1 cellular context compared by ENCODE assay signal in genomic region chr2:172102858-172103359, GRCh38.
TF ChIP-seq lines count a peak whose summit lies in the region.

DLX2 (minus strand) TSS chr2:172102900; CDS start chr2:172102538, 362 bp downstream.

TF ChIP-seq in HepG2, 621 proteins besides CTCF, POLR2A, EP300 and RAD21 (continued from another document and continues in another):
- TF ChIP-seq ZNF740 (CRISPR knock-in tag; IDR thresholded peaks at IDR 0.05) (0 out of 2 replicates have a peak, but pooled peaks have one; percentile 7), NR1H2 (CRISPR knock-in tag; IDR thresholded peaks at IDR 0.05; ENCODE audit: borderline replicate concordance, low read depth) (0 out of 2 replicates have a peak, but pooled peaks have one; percentile 73), ZNF142 (CRISPR knock-in tag; IDR thresholded peaks at IDR 0.05) (peak; percentile 94), ZNF605 (CRISPR knock-in tag; IDR thresholded peaks at IDR 0.05) (peak; percentile 74), YEATS2 (CRISPR knock-in tag; IDR thresholded peaks at IDR 0.05; ENCODE audit: borderline replicate concordance) (peak; percentile 71; the same call in 1 of the 2 replicates), SMAD3 (CRISPR knock-in tag; IDR thresholded peaks at IDR 0.05) (peak; percentile 56; the same call in 1 of the 2 replicates), ONECUT2 (CRISPR knock-in tag; IDR thresholded peaks at IDR 0.05) (peak; percentile 22; the same call in 1 of the 2 replicates), TEAD3 (CRISPR knock-in tag; optimal IDR thresholded peaks at IDR 0.05; ENCODE audit: borderline replicate concordance) (peak; percentile 73), TBX3 (IDR thresholded peaks at IDR 0.05; ENCODE audit: borderline replicate concordance) (peak; percentile 49; the same call in 1 of the 2 replicates), ARNTL (CRISPR knock-in tag; IDR thresholded peaks at IDR 0.05) (0 out of 2 replicates have a peak, but pooled peaks have one; percentile 50), KAT2B (IDR thresholded peaks at IDR 0.05; ENCODE audit: borderline replicate concordance, low read depth, low read length) (no peak), ARID5B (CRISPR knock-in tag; IDR thresholded peaks at IDR 0.05) (peak; percentile 51; the same call in 1 of the 2 replicates), HHEX (CRISPR knock-in tag; IDR thresholded peaks at IDR 0.05) (no peak), SP1 (IDR thresholded peaks at IDR 0.05) (no peak), SP1 (CRISPR knock-in tag; IDR thresholded peaks at IDR 0.05) (peak; percentile 54), TARDBP (CRISPR knock-in tag; IDR thresholded peaks at IDR 0.05) (peak; percentile 29; the same call in 1 of the 2 replicates), ZNF180 (CRISPR knock-in tag; IDR thresholded peaks at IDR 0.05; ENCODE audit: borderline replicate concordance, low read depth) (peak; percentile 32; the same call in 1 of the 2 replicates), MNT (IDR thresholded peaks at IDR 0.05) (peak; percentile 38; the same call in 1 of the 2 replicates), ZNF205 (CRISPR knock-in tag; IDR thresholded peaks at IDR 0.05) (peak; percentile 39; the same call in 1 of the 2 replicates), ZNF274 (CRISPR knock-in tag; IDR thresholded peaks at IDR 0.05) (peak; percentile 68; the same call in 1 of the 2 replicates), ZNF12 (CRISPR knock-in tag; IDR thresholded peaks at IDR 0.05) (0 out of 2 replicates have a peak, but pooled peaks have one; percentile 33), ZBTB21 (CRISPR knock-in tag; IDR thresholded peaks at IDR 0.05) (no peak), RXRA (CRISPR knock-in tag; IDR thresholded peaks at IDR 0.05) (peak; percentile 35; the same call in 1 of the 2 replicates), ZSCAN12 (CRISPR knock-in tag; IDR thresholded peaks at IDR 0.05) (peak; percentile 97), SNAPC5 (CRISPR knock-in tag; IDR thresholded peaks at IDR 0.05; ENCODE audit: borderline replicate concordance) (no peak), NRL (CRISPR knock-in tag; IDR thresholded peaks at IDR 0.05; ENCODE audit: borderline replicate concordance) (peak; percentile 84; the same call in 1 of the 2 replicates), ZNF629 (CRISPR knock-in tag; conservative IDR thresholded peaks at IDR 0.05) (peak; percentile 59; the same call in 1 of the 2 replicates), ZNF879 (CRISPR knock-in tag; IDR thresholded peaks at IDR 0.05) (peak; percentile 92), GABPB1 (CRISPR knock-in tag; IDR thresholded peaks at IDR 0.05) (peak; percentile 73), YEATS4 (CRISPR knock-in tag; IDR thresholded peaks at IDR 0.05; ENCODE audit: borderline replicate concordance) (peak; percentile 91), ZNF639 (CRISPR knock-in tag; conservative IDR thresholded peaks at IDR 0.05) (peak; percentile 78), ZBTB26 (CRISPR knock-in tag; IDR thresholded peaks at IDR 0.05; ENCODE audit: borderline replicate concordance) (peak; percentile 91), ZNF772 (CRISPR knock-in tag; IDR thresholded peaks at IDR 0.05) (peak; percentile 66; the same call in 1 of the 2 replicates), SMAD1 (CRISPR knock-in tag; IDR thresholded peaks at IDR 0.05; ENCODE audit: borderline replicate concordance, low read depth) (no peak), ZNF75D (CRISPR knock-in tag; IDR thresholded peaks at IDR 0.05; ENCODE audit: borderline replicate concordance) (peak; percentile 79; the same call in 1 of the 2 replicates), FOXJ3 (CRISPR knock-in tag; IDR thresholded peaks at IDR 0.05; ENCODE audit: borderline replicate concordance) (peak; percentile 70; the same call in 1 of the 2 replicates), ZBTB39 (CRISPR knock-in tag; IDR thresholded peaks at IDR 0.05) (no peak), JUND (CRISPR knock-in tag; IDR thresholded peaks at IDR 0.05) (no peak), JUNB (CRISPR knock-in tag; IDR thresholded peaks at IDR 0.05; ENCODE audit: borderline replicate concordance) (no peak), MLX (CRISPR knock-in tag; IDR thresholded peaks at IDR 0.05) (0 out of 2 replicates have a peak, but pooled peaks have one; percentile 37), CHCHD3 (CRISPR knock-in tag; IDR thresholded peaks at IDR 0.05) (peak; percentile 88), HIC2 (CRISPR knock-in tag; IDR thresholded peaks at IDR 0.05; ENCODE audit: low read depth) (no peak), ZNF292 (CRISPR knock-in tag; IDR thresholded peaks at IDR 0.05; ENCODE audit: borderline replicate concordance, low read depth) (no peak)
